ENCODE assay signal across 2 cellular contexts in the genomic region with DNA sequence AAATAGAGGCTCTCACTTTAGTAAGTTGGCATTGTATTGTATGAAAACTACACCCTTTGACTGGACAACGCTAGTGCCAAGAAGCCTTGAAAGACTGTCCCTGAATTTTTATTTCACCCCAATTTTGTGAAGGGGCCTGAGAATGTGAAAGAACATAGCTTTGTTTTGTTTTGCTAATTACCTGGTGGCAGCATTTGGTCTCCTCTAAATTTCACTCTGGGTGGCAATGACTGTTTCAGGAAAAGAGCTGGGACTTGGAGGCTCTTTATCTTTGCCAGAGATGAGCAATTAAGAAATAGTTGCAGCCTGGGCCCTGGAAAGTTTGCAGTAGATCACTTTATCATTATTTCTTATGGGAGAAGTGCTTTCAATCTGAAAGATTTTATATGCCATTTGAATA.
A peak's percentile ranks its signal among the peaks of the same experiment; 100 is the strongest.
TF ChIP-seq lines count a peak whose summit lies in the region.

No MANE protein-coding gene starts in this region.

TF ChIP-seq in GM23338, 12 proteins besides CTCF, POLR2A, EP300 and RAD21:
- TF ChIP-seq, protein P1, sequence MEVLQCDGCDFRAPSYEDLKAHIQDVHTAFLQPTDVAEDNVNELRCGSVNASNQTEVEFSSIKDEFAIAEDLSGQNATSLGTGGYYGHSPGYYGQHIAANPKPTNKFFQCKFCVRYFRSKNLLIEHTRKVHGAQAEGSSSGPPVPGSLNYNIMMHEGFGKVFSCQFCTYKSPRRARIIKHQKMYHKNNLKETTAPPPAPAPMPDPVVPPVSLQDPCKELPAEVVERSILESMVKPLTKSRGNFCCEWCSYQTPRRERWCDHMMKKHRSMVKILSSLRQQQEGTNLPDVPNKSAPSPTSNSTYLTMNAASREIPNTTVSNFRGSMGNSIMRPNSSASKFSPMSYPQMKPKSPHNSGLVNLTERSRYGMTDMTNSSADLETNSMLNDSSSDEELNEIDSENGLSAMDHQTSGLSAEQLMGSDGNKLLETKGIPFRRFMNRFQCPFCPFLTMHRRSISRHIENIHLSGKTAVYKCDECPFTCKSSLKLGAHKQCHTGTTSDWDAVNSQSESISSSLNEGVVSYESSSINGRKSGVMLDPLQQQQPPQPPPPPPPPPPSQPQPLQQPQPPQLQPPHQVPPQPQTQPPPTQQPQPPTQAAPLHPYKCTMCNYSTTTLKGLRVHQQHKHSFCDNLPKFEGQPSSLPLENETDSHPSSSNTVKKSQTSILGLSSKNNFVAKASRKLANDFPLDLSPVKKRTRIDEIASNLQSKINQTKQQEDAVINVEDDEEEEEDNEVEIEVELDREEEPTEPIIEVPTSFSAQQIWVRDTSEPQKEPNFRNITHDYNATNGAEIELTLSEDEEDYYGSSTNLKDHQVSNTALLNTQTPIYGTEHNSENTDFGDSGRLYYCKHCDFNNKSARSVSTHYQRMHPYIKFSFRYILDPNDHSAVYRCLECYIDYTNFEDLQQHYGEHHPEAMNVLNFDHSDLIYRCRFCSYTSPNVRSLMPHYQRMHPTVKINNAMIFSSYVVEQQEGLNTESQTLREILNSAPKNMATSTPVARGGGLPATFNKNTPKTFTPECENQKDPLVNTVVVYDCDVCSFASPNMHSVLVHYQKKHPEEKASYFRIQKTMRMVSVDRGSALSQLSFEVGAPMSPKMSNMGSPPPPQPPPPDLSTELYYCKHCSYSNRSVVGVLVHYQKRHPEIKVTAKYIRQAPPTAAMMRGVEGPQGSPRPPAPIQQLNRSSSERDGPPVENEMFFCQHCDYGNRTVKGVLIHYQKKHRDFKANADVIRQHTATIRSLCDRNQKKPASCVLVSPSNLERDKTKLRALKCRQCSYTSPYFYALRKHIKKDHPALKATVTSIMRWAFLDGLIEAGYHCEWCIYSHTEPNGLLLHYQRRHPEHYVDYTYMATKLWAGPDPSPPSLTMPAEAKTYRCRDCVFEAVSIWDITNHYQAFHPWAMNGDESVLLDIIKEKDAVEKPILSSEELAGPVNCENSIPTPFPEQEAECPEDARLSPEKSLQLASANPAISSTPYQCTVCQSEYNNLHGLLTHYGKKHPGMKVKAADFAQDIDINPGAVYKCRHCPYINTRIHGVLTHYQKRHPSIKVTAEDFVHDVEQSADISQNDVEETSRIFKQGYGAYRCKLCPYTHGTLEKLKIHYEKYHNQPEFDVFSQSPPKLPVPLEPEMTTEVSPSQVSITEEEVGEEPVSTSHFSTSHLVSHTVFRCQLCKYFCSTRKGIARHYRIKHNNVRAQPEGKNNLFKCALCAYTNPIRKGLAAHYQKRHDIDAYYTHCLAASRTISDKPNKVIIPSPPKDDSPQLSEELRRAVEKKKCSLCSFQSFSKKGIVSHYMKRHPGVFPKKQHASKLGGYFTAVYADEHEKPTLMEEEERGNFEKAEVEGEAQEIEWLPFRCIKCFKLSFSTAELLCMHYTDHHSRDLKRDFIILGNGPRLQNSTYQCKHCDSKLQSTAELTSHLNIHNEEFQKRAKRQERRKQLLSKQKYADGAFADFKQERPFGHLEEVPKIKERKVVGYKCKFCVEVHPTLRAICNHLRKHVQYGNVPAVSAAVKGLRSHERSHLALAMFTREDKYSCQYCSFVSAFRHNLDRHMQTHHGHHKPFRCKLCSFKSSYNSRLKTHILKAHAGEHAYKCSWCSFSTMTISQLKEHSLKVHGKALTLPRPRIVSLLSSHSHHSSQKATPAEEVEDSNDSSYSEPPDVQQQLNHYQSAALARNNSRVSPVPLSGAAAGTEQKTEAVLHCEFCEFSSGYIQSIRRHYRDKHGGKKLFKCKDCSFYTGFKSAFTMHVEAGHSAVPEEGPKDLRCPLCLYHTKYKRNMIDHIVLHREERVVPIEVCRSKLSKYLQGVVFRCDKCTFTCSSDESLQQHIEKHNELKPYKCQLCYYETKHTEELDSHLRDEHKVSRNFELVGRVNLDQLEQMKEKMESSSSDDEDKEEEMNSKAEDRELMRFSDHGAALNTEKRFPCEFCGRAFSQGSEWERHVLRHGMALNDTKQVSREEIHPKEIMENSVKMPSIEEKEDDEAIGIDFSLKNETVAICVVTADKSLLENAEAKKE (CRISPR knock-in tag; IDR thresholded peaks at IDR 0.05), result peak; percentile 49; the same call in 1 of the 2 replicates
- TF ChIP-seq ZNF114 (CRISPR knock-in tag; IDR thresholded peaks at IDR 0.05), result no peak
- peak; percentile 38; the same call in 1 of the 2 replicates for TF ChIP-seq NANOG (IDR thresholded peaks at IDR 0.05; ENCODE audit: borderline replicate concordance)

TF ChIP-seq in H1, 55 proteins besides CTCF, POLR2A, EP300 and RAD21:
- TF ChIP-seq SIN3A (conservative IDR thresholded peaks at IDR 0.05 in 1 of 2, IDR thresholded peaks at IDR 0.05 in 1 of 2; ENCODE audit: low read depth in 1 of 2, low read length in 2 of 2) (no peak), HDAC6 (IDR thresholded peaks at IDR 0.05; ENCODE audit: low read depth, low read length) (no peak), JUN (IDR thresholded peaks at IDR 0.05; ENCODE audit: low read depth, low read length) (no peak), TAF1 (IDR thresholded peaks at IDR 0.05; ENCODE audit: low read depth, low read length) (no peak), MAFK (IDR thresholded peaks at IDR 0.05; ENCODE audit: low read depth, low read length) (no peak), RNF2 (IDR thresholded peaks at IDR 0.05; ENCODE audit: borderline replicate concordance, low read depth, low read length, missing control alignments, poor library complexity, severe bottlenecking) (no peak), BCL11A (IDR thresholded peaks at IDR 0.05; ENCODE audit: low read depth in 2 of 2, low read length in 2 of 2) (no peak), ZNF274 (IDR thresholded peaks at IDR 0.05; ENCODE audit: borderline replicate concordance, extremely low read depth, low read length) (no peak), POU5F1 (IDR thresholded peaks at IDR 0.05; ENCODE audit: low read depth, low read length) (no peak), CBX8 (IDR thresholded peaks at IDR 0.05; ENCODE audit: borderline replicate concordance, low read depth, low read length) (no peak)
- TF ChIP-seq, protein P2, sequence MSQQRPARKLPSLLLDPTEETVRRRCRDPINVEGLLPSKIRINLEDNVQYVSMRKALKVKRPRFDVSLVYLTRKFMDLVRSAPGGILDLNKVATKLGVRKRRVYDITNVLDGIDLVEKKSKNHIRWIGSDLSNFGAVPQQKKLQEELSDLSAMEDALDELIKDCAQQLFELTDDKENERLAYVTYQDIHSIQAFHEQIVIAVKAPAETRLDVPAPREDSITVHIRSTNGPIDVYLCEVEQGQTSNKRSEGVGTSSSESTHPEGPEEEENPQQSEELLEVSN (IDR thresholded peaks at IDR 0.05), result no peak
- TF ChIP-seq, protein P3, sequence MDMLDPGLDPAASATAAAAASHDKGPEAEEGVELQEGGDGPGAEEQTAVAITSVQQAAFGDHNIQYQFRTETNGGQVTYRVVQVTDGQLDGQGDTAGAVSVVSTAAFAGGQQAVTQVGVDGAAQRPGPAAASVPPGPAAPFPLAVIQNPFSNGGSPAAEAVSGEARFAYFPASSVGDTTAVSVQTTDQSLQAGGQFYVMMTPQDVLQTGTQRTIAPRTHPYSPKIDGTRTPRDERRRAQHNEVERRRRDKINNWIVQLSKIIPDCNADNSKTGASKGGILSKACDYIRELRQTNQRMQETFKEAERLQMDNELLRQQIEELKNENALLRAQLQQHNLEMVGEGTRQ (IDR thresholded peaks at IDR 0.05; ENCODE audit: low read length), result no peak
- TF ChIP-seq, protein P4, sequence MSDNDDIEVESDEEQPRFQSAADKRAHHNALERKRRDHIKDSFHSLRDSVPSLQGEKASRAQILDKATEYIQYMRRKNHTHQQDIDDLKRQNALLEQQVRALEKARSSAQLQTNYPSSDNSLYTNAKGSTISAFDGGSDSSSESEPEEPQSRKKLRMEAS (IDR thresholded peaks at IDR 0.05), result no peak
